Comparison of ENCODE assay signal across 17 cellular contexts in the genomic region with DNA sequence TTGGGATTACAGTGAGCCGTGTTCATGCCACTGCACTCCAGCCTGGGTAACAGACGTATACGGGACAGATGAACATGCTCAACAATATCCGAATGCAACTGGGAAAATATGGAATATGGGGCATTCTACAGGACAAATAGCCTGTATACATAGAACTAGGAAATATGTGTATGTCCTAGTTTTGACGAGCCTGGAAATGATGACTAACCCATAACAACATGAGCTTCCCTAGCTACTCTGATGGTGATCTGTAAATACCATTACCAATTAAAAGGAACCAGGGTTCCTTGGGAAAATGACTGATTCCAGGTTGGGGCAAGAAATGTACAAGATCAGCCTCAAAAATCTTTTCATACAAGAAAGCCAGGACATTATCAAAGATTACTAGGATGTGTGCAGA. TPM values are rescaled to one million over a fixed set of nuclear protein-coding genes. Genes with fewer than 3 reads are reported as not detected.
DNase-seq lines count a peak whose midpoint lies in the region; ATAC-seq, FAIRE-seq and TF ChIP-seq lines count a peak whose summit lies in the region.
"Had no signal": no experiment of that assay in that cellular context is flagged by ENCODE, and none has a peak within 500 bp of the region (broad histone marks: within the 10 kb centered on the region; RNA-seq: fewer than 3 reads in every experiment).

No MANE protein-coding gene starts in this region.

- no peaks in the 10 kb centered on the region for H3K79me2 ChIP-seq in H1 (ENCODE audit: control insufficient read depth in 1 of 2, insufficient read depth in 2 of 2, low read length in 2 of 2)

- no peak overlapping the region for H3K9ac ChIP-seq in H1 (replicated peaks in 1 of 4; ENCODE audit: extremely low read depth in 1 of 4, low read depth in 3 of 4, low read length in 3 of 4)

- H3K36me3 ChIP-seq in RWPE2 (ENCODE audit: low read depth) (no peaks in the 10 kb centered on the region), H1 (ENCODE audit: control insufficient read depth in 2 of 4, insufficient read depth in 4 of 4, low read length in 3 of 4) (no peaks in the 10 kb centered on the region)

- DNase-seq in H54 (ENCODE audit: insufficient read length, low spot score) (no peak), RWPE2 (ENCODE audit: low spot score) (no peak), H1 (ENCODE audit: low read depth in 1 of 2, low spot score in 2 of 2) (no peak), lung microvascular endothelial cell (ENCODE audit: low read depth in 2 of 2) (peak; percentile 46 to 70), hypothalamus (lab: John Stamatoyannopoulos, UW) (no peak), cerebellum (ENCODE audit: low spot score) (no peak)
- DNase-seq: ACHN, COR-L47, DMS153, EL, HCEC 1CT, NCI-H146, NCI-H2081, NCI-H82, PC-9 had no signal

- no peak overlapping the region for H2BK12ac ChIP-seq in H1 (ENCODE audit: low read depth, low read length)

- no peak overlapping the region for H2BK5ac ChIP-seq in H1 (ENCODE audit: low read depth, low read length)

- H3K18ac ChIP-seq in H1 (ENCODE audit: extremely low read depth, low read length) = no peak overlapping the region

- no peak overlapping the region for H3K4me2 ChIP-seq in H1 (ENCODE audit: insufficient read depth in 1 of 2, low read depth in 2 of 2, low read length in 2 of 2)
- H3K4me2 ChIP-seq: PC-9 had no signal

- ATAC-seq in RWPE2 (ENCODE audit: low read depth) = 0 out of 3 replicates have a peak, but pooled peaks have one; percentile 44
- ATAC-seq in HG03135 (IDR thresholded peaks at IDR 0.05; ENCODE audit: unreplicated experiment) = no peak

- no peaks in the 10 kb centered on the region for H3K9me3 ChIP-seq in RWPE2 (ENCODE audit: severe bottlenecking)
- H3K9me3 ChIP-seq in H1 (ENCODE audit: insufficient read depth in 2 of 2, low read depth in 1 of 2, low read length in 1 of 2) = no peaks in the 10 kb centered on the region

- H4K8ac ChIP-seq in H1 (ENCODE audit: extremely low read depth, insufficient read depth, low read length) = no peak overlapping the region

- no peak overlapping the region for H3K56ac ChIP-seq in H1 (replicated peaks; ENCODE audit: insufficient read length, low read depth, low read length)

- 0 out of 2 replicates have a peak overlapping the region, but pooled peaks have one; percentile 61 for H2BK20ac ChIP-seq in H1 (ENCODE audit: low read length)

- 95% methylated on average over 5 of the region's 5 CpGs; no CpG with 5 or more reads in 1 of the 2 experiments for WGBS in H1 (ENCODE audit: extremely low coverage in 1 of 2, insufficient coverage in 1 of 2, insufficient read length in 1 of 2, insufficient replicate concordance in 2 of 2, low coverage in 1 of 2, low lambda C conversion rate in 2 of 2, missing lambda C conversion rate in 1 of 2), 2 experiments

- no peak overlapping the region for H2BK120ac ChIP-seq in H1 (replicated peaks; ENCODE audit: low read depth, low read length)

- peaks cover 13% of the 10 kb centered on the region for H3K4me1 ChIP-seq in RWPE2 (ENCODE audit: insufficient read depth, poor library complexity, severe bottlenecking)
- H3K4me1 ChIP-seq in H1 (replicated peaks in 1 of 4; ENCODE audit: control insufficient read depth in 3 of 4, insufficient read depth in 4 of 4, low read length in 3 of 4) = peaks cover 0 to 6% (median 4%) of the 10 kb centered on the region in 4 experiments; a peak in 6 of 7 replicates

- no peak overlapping the region for H2AFZ ChIP-seq in H1 (ENCODE audit: low read length)
- H2AFZ ChIP-seq: PC-9 had no signal

- H3K27ac ChIP-seq in RWPE2 (ENCODE audit: poor library complexity, severe bottlenecking) = no peak overlapping the region
- no peak overlapping the region for H3K27ac ChIP-seq in H1 (ENCODE audit: low read depth, low read length)
- H3K27ac ChIP-seq: PC-9 had no signal

- H4K91ac ChIP-seq in H1 (replicated peaks; ENCODE audit: insufficient read length, low read length) = no peak overlapping the region

- POLR2A ChIA-PET in H1 (lab: Charles Lee; ENCODE audit: partially characterized antibody) = interaction anchor here (1.3 kb wide), 2 partner anchors 11 to 16 kb away, joined by 3 to 5 read pairs; no protein-coding TSS in a partner anchor

- no peak overlapping the region for H2AK5ac ChIP-seq in H1 (ENCODE audit: low read depth, low read length)

- TF ChIP-seq CTCF in RWPE2 (IDR thresholded peaks at IDR 0.05; ENCODE audit: poor library complexity, severe bottlenecking) (no peak), H1 (IDR thresholded peaks at IDR 0.05; ENCODE audit: control extremely low read depth in 1 of 3, insufficient read depth in 1 of 3, low read depth in 1 of 3, low read length in 3 of 3) (no peak)

- CTCF ChIA-PET in H1 (lab: Charles Lee; ENCODE audit: partially characterized antibody) = interaction anchor here (1.1 to 2.1 kb wide), 5 partner anchors 9 to 127 kb away, joined by 3 to 7 read pairs (median 5); a partner anchor contains a TSS

- no peak overlapping the region for H2BK15ac ChIP-seq in H1 (ENCODE audit: low read length)

- H3K23me2 ChIP-seq in H1 (ENCODE audit: low read depth, low read length) = peaks cover 3% of the 10 kb centered on the region; the same call in 1 of the 2 replicates

- H4K20me1 ChIP-seq in H1 (replicated peaks in 1 of 2; ENCODE audit: control insufficient read depth in 1 of 2, insufficient read depth in 2 of 2, low read length in 2 of 2) = no peaks in the 10 kb centered on the region

- TF ChIP-seq POLR2A in H54 (IDR thresholded peaks at IDR 0.05; ENCODE audit: low read depth, low read length) = no peak
- TF ChIP-seq POLR2A in H1 (IDR thresholded peaks at IDR 0.05; ENCODE audit: control extremely low read depth in 1 of 2, low read depth in 2 of 2, low read length in 2 of 2) = no peak

- H3K4ac ChIP-seq in H1 (replicated peaks; ENCODE audit: insufficient read length, low read depth, low read length) = no peak overlapping the region

- FAIRE-seq in H54 (lab: Jason Lieb, UNC) = peak; percentile 53
- FAIRE-seq in H1 (lab: Jason Lieb, UNC) = peak; percentile 19

- TF ChIP-seq RAD21 in H1 (IDR thresholded peaks at IDR 0.05 in 1 of 2, conservative IDR thresholded peaks at IDR 0.05 in 1 of 2; ENCODE audit: low read depth in 2 of 2, low read length in 2 of 2) = no peak

- TF ChIP-seq EP300 in H1 (IDR thresholded peaks at IDR 0.05; ENCODE audit: borderline replicate concordance in 1 of 2, low read depth in 2 of 2, low read length in 2 of 2) = no peak

- H3K4me3 ChIP-seq in RWPE2 (ENCODE audit: severe bottlenecking) = no peak overlapping the region
- H3K4me3 ChIP-seq in H1 (ENCODE audit: extremely low read depth in 1 of 4, insufficient read depth in 2 of 4, low read depth in 3 of 4, low read length in 4 of 4) = no peak overlapping the region
- H3K4me3 ChIP-seq: PC-9 had no signal

- H3K27me3 ChIP-seq in RWPE2 (ENCODE audit: insufficient read depth, poor library complexity, severe bottlenecking) = no peaks in the 10 kb centered on the region
- no peaks in the 10 kb centered on the region for H3K27me3 ChIP-seq in H1 (replicated peaks in 1 of 4; ENCODE audit: control insufficient read depth in 3 of 4, extremely low read depth in 1 of 4, insufficient read depth in 3 of 4, low read length in 3 of 4)

- H4K5ac ChIP-seq in H1 (ENCODE audit: insufficient read length, low read depth, low read length) = no peak overlapping the region

- no peak overlapping the region for H3K23ac ChIP-seq in H1 (ENCODE audit: insufficient read length)

- no peak overlapping the region for H3K14ac ChIP-seq in H1 (ENCODE audit: insufficient read length)

- H3K79me1 ChIP-seq in H1 (ENCODE audit: low read depth, low read length) = no peaks in the 10 kb centered on the region

TF ChIP-seq in H1, 55 proteins besides CTCF, POLR2A, EP300 and RAD21:
- TF ChIP-seq YY1 (IDR thresholded peaks at IDR 0.05; ENCODE audit: low read depth, low read length) (no peak), KDM5A (IDR thresholded peaks at IDR 0.05; ENCODE audit: low read length) (no peak), CHD2 (IDR thresholded peaks at IDR 0.05; ENCODE audit: low read length) (no peak), SIRT6 (IDR thresholded peaks at IDR 0.05; ENCODE audit: low read length) (no peak)

RNA-seq across cellular contexts. Expression of a gene that starts 42.8 kb away (rescaled TPM):
- 22.7 and 23.3 TPM in 2 replicates for total RNA-seq in H1 (2021; fragmentation: NEBNext Ultra II Directional; extraction: Animal tissue kit (Norgen Biotek cat#: 25700))
- polyA plus RNA-seq in H1 (2011; rRNA removed) = 13.5 and 17.4 TPM in 2 replicates
- polyA plus RNA-seq in H1 (2011; cell fraction: cytosol; rRNA removed) = 17.3 TPM
- polyA plus RNA-seq in H1 (2011; cell fraction: nucleus; rRNA removed) = 51.9 TPM
- polyA plus RNA-seq in H1 (2012, experiment 1 of 2) = 9.2 to 17.1 TPM (median 15.6 TPM) in 4 replicates
- 7.0 TPM for polyA plus RNA-seq in H1 (2012, experiment 2 of 2)
- 19.3 TPM for polyA plus RNA-seq in H1 (2013, experiment 1 of 2)
- polyA plus RNA-seq in H1 (2013, experiment 2 of 2) = 19.6 TPM
- 2.1 and 5.6 TPM in 2 replicates for polyA minus RNA-seq in H1 (2011; rRNA and poly(A)+ RNA removed)
- polyA minus RNA-seq in H1 (2011; cell fraction: cytosol; rRNA and poly(A)+ RNA removed) = 13.7 TPM
- 21.4 TPM for polyA minus RNA-seq in H1 (2011; cell fraction: nucleus; rRNA and poly(A)+ RNA removed)
- total RNA-seq in lung microvascular endothelial cell = not detected in 2 replicates
- 0.91 TPM for total RNA-seq in cerebellum
- total RNA-seq: SK-MEL-5 had no signal

RNA-seq across cellular contexts. Expression of a gene that starts 55.9 kb away (rescaled TPM):
- 20.7 and 23.0 TPM in 2 replicates for total RNA-seq in H1 (2021; fragmentation: NEBNext Ultra II Directional; extraction: Animal tissue kit (Norgen Biotek cat#: 25700))
- 27.0 and 29.4 TPM in 2 replicates for polyA plus RNA-seq in H1 (2011; rRNA removed)
- 21.9 TPM for polyA plus RNA-seq in H1 (2011; cell fraction: cytosol; rRNA removed)
- 39.3 TPM for polyA plus RNA-seq in H1 (2011; cell fraction: nucleus; rRNA removed)
- polyA plus RNA-seq in H1 (2012, experiment 1 of 2) = 17.0 to 24.3 TPM (median 21.8 TPM) in 4 replicates
- polyA plus RNA-seq in H1 (2012, experiment 2 of 2) = 28.0 TPM
- polyA plus RNA-seq in H1 (2013, experiment 1 of 2) = 10.8 TPM
- polyA plus RNA-seq in H1 (2013, experiment 2 of 2) = 10.3 TPM
- 47.8 and 49.9 TPM in 2 replicates for polyA minus RNA-seq in H1 (2011; rRNA and poly(A)+ RNA removed)
- polyA minus RNA-seq in H1 (2011; cell fraction: cytosol; rRNA and poly(A)+ RNA removed) = 19.0 TPM
- polyA minus RNA-seq in H1 (2011; cell fraction: nucleus; rRNA and poly(A)+ RNA removed) = 22.4 TPM
- total RNA-seq in lung microvascular endothelial cell (5.4 and 8.5 TPM in 2 replicates), cerebellum (14.0 TPM)

Comparison
In these comparisons a context has a peak if more than half of its experiments do, and no peak if none do; other contexts are left out.
1. DNase-seq: peak in lung microvascular endothelial cell (2 of 2); none in H54 (single experiment), RWPE2 (single experiment), H1 (0 of 2), hypothalamus (0 of 51) and cerebellum (single experiment).
2. RNA of a gene that starts 42.8 kb away (total RNA-seq): 22.7 to 23.3 TPM in H1; 0.91 TPM in cerebellum (single experiment) and not detected in lung microvascular endothelial cell; every median in the first group is over 10 times any median in the second.